ENCODE assay signal across 17 cellular contexts in the genomic region with DNA sequence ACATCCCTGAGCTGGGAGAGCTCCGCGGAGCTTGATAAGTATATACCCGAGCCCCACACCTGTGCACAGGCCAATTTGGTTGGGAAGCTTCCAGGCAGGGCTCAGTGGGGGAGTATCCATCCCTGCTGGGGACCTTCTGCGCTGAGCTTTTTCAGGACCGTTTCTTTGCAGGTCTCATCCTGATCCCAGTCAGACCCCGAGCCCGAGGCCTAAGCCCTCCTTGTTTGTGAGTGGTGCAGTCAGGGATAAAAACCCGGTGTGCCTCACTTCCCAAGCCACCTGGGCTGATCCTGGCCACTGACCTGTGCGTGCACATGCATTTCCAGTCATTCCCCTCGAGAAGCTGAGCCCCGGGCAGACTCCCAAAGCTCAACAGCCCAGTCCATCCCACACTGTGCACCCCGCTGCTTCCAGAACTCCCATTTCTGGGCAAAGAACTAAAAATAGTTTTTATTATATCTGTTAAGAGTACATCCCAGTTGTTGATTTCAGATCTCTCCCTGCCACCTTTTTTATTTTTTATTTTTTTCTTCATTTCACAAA. TPM values are rescaled to one million over a fixed set of nuclear protein-coding genes. Genes with fewer than 3 reads are reported as not detected.
DNase-seq lines count a peak whose midpoint lies in the region; ATAC-seq and TF ChIP-seq lines count a peak whose summit lies in the region.
"Had no signal": no experiment of that assay in that cellular context is flagged by ENCODE, and none has a peak within 500 bp of the region (broad histone marks: within the 10 kb centered on the region; RNA-seq: fewer than 3 reads in every experiment).

No MANE protein-coding gene starts in this region.

- H3K27me3 ChIP-seq in osteoblast (ENCODE audit: insufficient read depth, low read length), result no peaks in the 10 kb centered on the region
- H3K27me3 ChIP-seq: BE2C had no signal

- ATAC-seq in GM18861 (IDR thresholded peaks at IDR 0.05; ENCODE audit: unreplicated experiment), result no peak
- ATAC-seq: GM23338, HepG2 had no signal

- no peak overlapping the region for H3K4me3 ChIP-seq in osteoblast (ENCODE audit: insufficient read depth, low read length)
- H3K4me3 ChIP-seq: GM23338 had no signal

- H3K36me3 ChIP-seq in osteoblast (ENCODE audit: insufficient read depth, low read length), result peaks cover 34% of the 10 kb centered on the region
- H3K36me3 ChIP-seq: BE2C had no signal

- H3K27ac ChIP-seq in osteoblast (ENCODE audit: low read depth, low read length), result no peak overlapping the region

- H3K4me1 ChIP-seq in osteoblast (ENCODE audit: insufficient read depth, low read length), result no peaks in the 10 kb centered on the region

- H3K79me2 ChIP-seq in osteoblast (ENCODE audit: insufficient read depth, low read length), result no peaks in the 10 kb centered on the region

- H4K20me1 ChIP-seq in osteoblast (ENCODE audit: insufficient read depth, low read length), result peaks cover 6% of the 10 kb centered on the region

- H2AFZ ChIP-seq in osteoblast (ENCODE audit: low read length), result no peak overlapping the region
- H2AFZ ChIP-seq: GM23338 had no signal

- DNase-seq in NCI-H69 (lab: John Stamatoyannopoulos, UW), result peak; percentile 61
- peak; percentile 94 for DNase-seq in cerebellar cortex (ENCODE audit: low spot score)
- peak; percentile 58 for DNase-seq in osteoblast (ENCODE audit: insufficient read length, low spot score, missing footprints)
- DNase-seq in DMS 273 treated with DMSO at 0.1 percent for 48 hours (lab: John Stamatoyannopoulos, UW), result no peak
- no peak for DNase-seq in NCI-H524 treated with DMSO at 0.1 percent for 48 hours (lab: John Stamatoyannopoulos, UW)
- no peak for DNase-seq in foreskin melanocyte
- DNase-seq: ACHN; CD4-positive, CD25-positive, alpha-beta regulatory T cell; CD8-positive, alpha-beta memory T cell; COR-L47; GDM1; HCEC 1CT; HFFc6 had no signal

- no peaks in the 10 kb centered on the region for H3K9me3 ChIP-seq in osteoblast (ENCODE audit: low read depth, low read length)
- H3K9me3 ChIP-seq: BE2C had no signal

- TF ChIP-seq CTCF in osteoblast (IDR thresholded peaks at IDR 0.05; ENCODE audit: extremely low read depth, low read depth, low read length), result no peak

- no peak overlapping the region for H3K4me2 ChIP-seq in osteoblast (ENCODE audit: insufficient read depth, low read length)
- H3K4me2 ChIP-seq: GM23338 had no signal

RNA-seq across cellular contexts. Expression of a gene that starts 27.3 kb away (rescaled TPM):
- 33.0 and 35.1 TPM in 2 replicates for total RNA-seq in osteoblast

RNA-seq across cellular contexts. Expression of a gene that starts 55.0 kb away (rescaled TPM):
- 15.9 and 22.1 TPM in 2 replicates for total RNA-seq in osteoblast

RNA-seq across cellular contexts. Expression of a gene that starts 56.2 kb away (rescaled TPM):
- total RNA-seq in osteoblast, result 0.29 and 0.72 TPM in 2 replicates
- total RNA-seq: CD4-positive, CD25-positive, alpha-beta regulatory T cell; CD8-positive, alpha-beta memory T cell had no signal

Comparison
In these comparisons a context has a peak if more than half of its experiments do, and no peak if none do; other contexts are left out.
1. DNase-seq: peak in NCI-H69 (single experiment), cerebellar cortex (single experiment) and osteoblast (single experiment); none in DMS 273 treated with DMSO at 0.1 percent for 48 hours (single experiment), NCI-H524 treated with DMSO at 0.1 percent for 48 hours (single experiment) and foreskin melanocyte (single experiment).